ENCODE assay signal across 1 cellular context in the genomic region with DNA sequence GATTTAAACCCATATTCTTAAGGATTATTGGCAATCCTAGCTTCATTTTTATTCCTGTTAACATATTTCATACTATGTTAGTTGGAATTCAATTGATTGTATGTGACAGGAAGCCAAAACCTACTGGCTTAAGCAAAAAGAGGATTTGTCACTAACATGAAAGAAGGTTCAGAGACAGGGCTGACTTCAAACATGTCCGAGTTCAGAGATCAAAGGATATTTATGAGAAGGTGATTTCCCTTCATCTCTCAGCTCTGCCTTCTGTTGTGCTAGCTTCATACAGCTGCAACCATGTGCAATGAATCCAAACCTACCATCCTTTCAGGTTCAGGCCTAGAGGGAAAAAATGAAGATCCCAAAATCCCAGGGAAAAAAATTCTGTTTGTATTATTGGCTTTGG.
TF ChIP-seq lines count a peak whose summit lies in the region.

No MANE protein-coding gene starts in this region.

TF ChIP-seq in HepG2, 621 proteins besides CTCF, POLR2A, EP300 and RAD21 (continued from another document):
- TF ChIP-seq ARID5B (CRISPR knock-in tag; IDR thresholded peaks at IDR 0.05) (peak; percentile 55), SOX5 (CRISPR knock-in tag; IDR thresholded peaks at IDR 0.05; ENCODE audit: borderline replicate concordance) (peak; percentile 34; the same call in 1 of the 2 replicates), SAP130 (CRISPR knock-in tag; IDR thresholded peaks at IDR 0.05; ENCODE audit: low read depth) (0 out of 2 replicates have a peak, but pooled peaks have one; percentile 13), SMAD9 (CRISPR knock-in tag; IDR thresholded peaks at IDR 0.05) (no peak), ZBTB10 (CRISPR knock-in tag; IDR thresholded peaks at IDR 0.05; ENCODE audit: borderline replicate concordance) (no peak), TCF7 (IDR thresholded peaks at IDR 0.05; ENCODE audit: low read depth) (peak; percentile 87)
- TF ChIP-seq, protein P1, sequence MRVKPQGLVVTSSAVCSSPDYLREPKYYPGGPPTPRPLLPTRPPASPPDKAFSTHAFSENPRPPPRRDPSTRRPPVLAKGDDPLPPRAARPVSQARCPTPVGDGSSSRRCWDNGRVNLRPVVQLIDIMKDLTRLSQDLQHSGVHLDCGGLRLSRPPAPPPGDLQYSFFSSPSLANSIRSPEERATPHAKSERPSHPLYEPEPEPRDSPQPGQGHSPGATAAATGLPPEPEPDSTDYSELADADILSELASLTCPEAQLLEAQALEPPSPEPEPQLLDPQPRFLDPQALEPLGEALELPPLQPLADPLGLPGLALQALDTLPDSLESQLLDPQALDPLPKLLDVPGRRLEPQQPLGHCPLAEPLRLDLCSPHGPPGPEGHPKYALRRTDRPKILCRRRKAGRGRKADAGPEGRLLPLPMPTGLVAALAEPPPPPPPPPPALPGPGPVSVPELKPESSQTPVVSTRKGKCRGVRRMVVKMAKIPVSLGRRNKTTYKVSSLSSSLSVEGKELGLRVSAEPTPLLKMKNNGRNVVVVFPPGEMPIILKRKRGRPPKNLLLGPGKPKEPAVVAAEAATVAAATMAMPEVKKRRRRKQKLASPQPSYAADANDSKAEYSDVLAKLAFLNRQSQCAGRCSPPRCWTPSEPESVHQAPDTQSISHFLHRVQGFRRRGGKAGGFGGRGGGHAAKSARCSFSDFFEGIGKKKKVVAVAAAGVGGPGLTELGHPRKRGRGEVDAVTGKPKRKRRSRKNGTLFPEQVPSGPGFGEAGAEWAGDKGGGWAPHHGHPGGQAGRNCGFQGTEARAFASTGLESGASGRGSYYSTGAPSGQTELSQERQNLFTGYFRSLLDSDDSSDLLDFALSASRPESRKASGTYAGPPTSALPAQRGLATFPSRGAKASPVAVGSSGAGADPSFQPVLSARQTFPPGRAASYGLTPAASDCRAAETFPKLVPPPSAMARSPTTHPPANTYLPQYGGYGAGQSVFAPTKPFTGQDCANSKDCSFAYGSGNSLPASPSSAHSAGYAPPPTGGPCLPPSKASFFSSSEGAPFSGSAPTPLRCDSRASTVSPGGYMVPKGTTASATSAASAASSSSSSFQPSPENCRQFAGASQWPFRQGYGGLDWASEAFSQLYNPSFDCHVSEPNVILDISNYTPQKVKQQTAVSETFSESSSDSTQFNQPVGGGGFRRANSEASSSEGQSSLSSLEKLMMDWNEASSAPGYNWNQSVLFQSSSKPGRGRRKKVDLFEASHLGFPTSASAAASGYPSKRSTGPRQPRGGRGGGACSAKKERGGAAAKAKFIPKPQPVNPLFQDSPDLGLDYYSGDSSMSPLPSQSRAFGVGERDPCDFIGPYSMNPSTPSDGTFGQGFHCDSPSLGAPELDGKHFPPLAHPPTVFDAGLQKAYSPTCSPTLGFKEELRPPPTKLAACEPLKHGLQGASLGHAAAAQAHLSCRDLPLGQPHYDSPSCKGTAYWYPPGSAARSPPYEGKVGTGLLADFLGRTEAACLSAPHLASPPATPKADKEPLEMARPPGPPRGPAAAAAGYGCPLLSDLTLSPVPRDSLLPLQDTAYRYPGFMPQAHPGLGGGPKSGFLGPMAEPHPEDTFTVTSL (CRISPR knock-in tag; IDR thresholded peaks at IDR 0.05; ENCODE audit: borderline replicate concordance), result peak; percentile 47; the same call in 1 of the 2 replicates
- TF ChIP-seq, protein P2, sequence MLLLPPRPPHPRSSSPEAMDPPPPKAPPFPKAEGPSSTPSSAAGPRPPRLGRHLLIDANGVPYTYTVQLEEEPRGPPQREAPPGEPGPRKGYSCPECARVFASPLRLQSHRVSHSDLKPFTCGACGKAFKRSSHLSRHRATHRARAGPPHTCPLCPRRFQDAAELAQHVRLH (CRISPR knock-in tag; IDR thresholded peaks at IDR 0.05; ENCODE audit: borderline replicate concordance, low read depth), result no peak
- TF ChIP-seq, protein P3, sequence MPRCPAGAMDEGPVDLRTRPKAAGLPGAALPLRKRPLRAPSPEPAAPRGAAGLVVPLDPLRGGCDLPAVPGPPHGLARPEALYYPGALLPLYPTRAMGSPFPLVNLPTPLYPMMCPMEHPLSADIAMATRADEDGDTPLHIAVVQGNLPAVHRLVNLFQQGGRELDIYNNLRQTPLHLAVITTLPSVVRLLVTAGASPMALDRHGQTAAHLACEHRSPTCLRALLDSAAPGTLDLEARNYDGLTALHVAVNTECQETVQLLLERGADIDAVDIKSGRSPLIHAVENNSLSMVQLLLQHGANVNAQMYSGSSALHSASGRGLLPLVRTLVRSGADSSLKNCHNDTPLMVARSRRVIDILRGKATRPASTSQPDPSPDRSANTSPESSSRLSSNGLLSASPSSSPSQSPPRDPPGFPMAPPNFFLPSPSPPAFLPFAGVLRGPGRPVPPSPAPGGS (CRISPR knock-in tag; IDR thresholded peaks at IDR 0.05), result peak; percentile 73; the same call in 1 of the 2 replicates
- TF ChIP-seq, protein P4, sequence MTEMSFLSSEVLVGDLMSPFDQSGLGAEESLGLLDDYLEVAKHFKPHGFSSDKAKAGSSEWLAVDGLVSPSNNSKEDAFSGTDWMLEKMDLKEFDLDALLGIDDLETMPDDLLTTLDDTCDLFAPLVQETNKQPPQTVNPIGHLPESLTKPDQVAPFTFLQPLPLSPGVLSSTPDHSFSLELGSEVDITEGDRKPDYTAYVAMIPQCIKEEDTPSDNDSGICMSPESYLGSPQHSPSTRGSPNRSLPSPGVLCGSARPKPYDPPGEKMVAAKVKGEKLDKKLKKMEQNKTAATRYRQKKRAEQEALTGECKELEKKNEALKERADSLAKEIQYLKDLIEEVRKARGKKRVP (CRISPR knock-in tag; IDR thresholded peaks at IDR 0.05), result no peak
